ENCODE assay signal across 17 cellular contexts in the genomic region with DNA sequence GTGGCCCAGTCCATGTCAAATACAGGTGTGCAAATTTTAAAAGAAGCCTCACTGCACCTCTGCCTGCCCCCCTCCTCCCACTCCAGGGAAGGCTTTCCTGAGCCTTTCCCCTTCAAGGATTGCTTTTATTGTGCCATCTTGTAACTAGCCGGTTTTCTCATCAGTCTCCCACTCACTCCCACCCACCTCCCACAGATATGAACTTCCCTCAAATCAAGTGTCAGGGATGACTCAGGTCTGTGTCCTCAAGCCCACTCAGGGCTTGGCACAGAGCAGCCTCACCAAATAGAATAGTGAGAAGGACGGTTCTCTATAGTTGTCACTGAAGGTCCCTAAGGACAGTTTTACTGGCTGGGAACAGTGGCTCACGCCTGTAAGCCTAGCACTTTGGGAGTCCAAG.
"Had no signal": no experiment of that assay in that cellular context is flagged by ENCODE, and none has a peak within 500 bp of the region (broad histone marks: within the 10 kb centered on the region; RNA-seq: fewer than 3 reads in every experiment).

No MANE protein-coding gene starts in this region.

- H3K27me3 ChIP-seq: adrenal gland, dorsolateral prefrontal cortex, foreskin keratinocyte, right atrium auricular region had no signal

- H3K4me3 ChIP-seq: adrenal gland, dorsolateral prefrontal cortex, right atrium auricular region, skin epidermis had no signal

- H3K9me3 ChIP-seq: adrenal gland, right atrium auricular region had no signal

- H3K36me3 ChIP-seq: adrenal gland, right atrium auricular region had no signal

- H3K27ac ChIP-seq: dorsolateral prefrontal cortex, epithelial cell of prostate, foreskin keratinocyte had no signal

- DNase-seq: activated CD4-positive, alpha-beta T cell treated with anti-CD3 and anti-CD28 coated beads, Interleukin-2, amount 10 ng/mL, durations not matched to agents 7 days and 5 days; activated CD4-positive, CD25-positive, alpha-beta regulatory T cell; activated CD8-positive, alpha-beta memory T cell treated with anti-CD3 and anti-CD28 coated beads for 24 hours; activated gamma-delta T cell treated with Interleukin-2 at 50 U/mL for 16 hours; adrenal gland; dorsolateral prefrontal cortex; endodermal cell; foreskin keratinocyte; glutamatergic neuron; hypothalamus; islet precursor cell; mammary epithelial cell; SW 1271 had no signal

- H3K4me1 ChIP-seq: foreskin keratinocyte had no signal

- ATAC-seq: activated naive CD4-positive, alpha-beta T cell treated with anti-CD3 and anti-CD28 coated beads, Interleukin-2, amount 50 U/mL, for 72 hours; foreskin keratinocyte had no signal
